Comparison of ENCODE assay signal across 13 cellular contexts in genomic region chr4:158914178-158914577, GRCh38.
DNase-seq lines count a peak whose midpoint lies in the region; ATAC-seq and TF ChIP-seq lines count a peak whose summit lies in the region.
"Had no signal": no experiment of that assay in that cellular context is flagged by ENCODE, and none has a peak within 500 bp of the region (broad histone marks: within the 10 kb centered on the region; RNA-seq: fewer than 3 reads in every experiment).

No MANE protein-coding gene starts in this region.

- ATAC-seq in PC-3 (peak; percentile 88), GM21526 (IDR thresholded peaks at IDR 0.05; ENCODE audit: low FRiP score, unreplicated experiment) (no peak), GM21423 (IDR thresholded peaks at IDR 0.05; ENCODE audit: unreplicated experiment) (no peak), GM19023 (IDR thresholded peaks at IDR 0.05; ENCODE audit: unreplicated experiment) (no peak)

- H3K4me3 ChIP-seq in PC-3 (ENCODE audit: low read length): no peak overlapping the region
- H3K4me3 ChIP-seq: SJCRH30 had no signal

- DNase-seq in AG08396 (ENCODE audit: low spot score) (peak; percentile 65), PC-3 (peak; percentile 79), epithelial cell of prostate (ENCODE audit: low read depth, low spot score) (peak; percentile 20), SW480 (ENCODE audit: low spot score) (no peak)
- DNase-seq: activated CD4-positive, alpha-beta T cell treated with anti-CD3 and anti-CD28 coated beads, Interleukin-2, amount 50 U/mL, for 4 hours; activated naive CD8-positive, alpha-beta T cell treated with anti-CD3 and anti-CD28 coated beads for 36 hours; CD4-positive, CD25-positive, alpha-beta regulatory T cell; NCI-H2171; SJCRH30 had no signal

- H3K9ac ChIP-seq in PC-3 (ENCODE audit: low read length): no peak overlapping the region

- H3K27ac Mint-ChIP-seq in nephron: peak overlapping the region in 2 of 3 experiments; percentile 56 to 60
- H3K27ac Mint-ChIP-seq: activated naive CD8-positive, alpha-beta T cell treated with anti-CD3 and anti-CD28 coated beads for 36 hours; CD4-positive, CD25-positive, alpha-beta regulatory T cell had no signal

- H3K9me2 ChIP-seq in PC-3 (replicated peaks; ENCODE audit: low read length): no peaks in the 10 kb centered on the region

- H3K9me3 Mint-ChIP-seq in nephron: no peaks in the 10 kb centered on the region
- H3K9me3 Mint-ChIP-seq: CD4-positive, CD25-positive, alpha-beta regulatory T cell had no signal

- intact Hi-C loops in PC-3 (cut with micrococcal nuclease): no loop called here

- H3K9me3 ChIP-seq in PC-3 (ENCODE audit: low read length): no peaks in the 10 kb centered on the region
- H3K9me3 ChIP-seq: SJCRH30 had no signal

- peaks cover 3% of the 10 kb centered on the region for H3F3A ChIP-seq in PC-3 (ENCODE audit: low read length, unreplicated experiment)

- no peak overlapping the region for H3K4me3 Mint-ChIP-seq in nephron
- H3K4me3 Mint-ChIP-seq: activated naive CD8-positive, alpha-beta T cell treated with anti-CD3 and anti-CD28 coated beads for 36 hours; CD4-positive, CD25-positive, alpha-beta regulatory T cell had no signal

- POLR2A ChIA-PET in PC-3 (lab: Charles Lee; ENCODE audit: unreplicated experiment): no interaction called here

- no TSS peak for BruUV-seq in PC-3 (replicated peaks; lab: Mats Ljungman, UMichigan)

- H3K4me2 ChIP-seq in PC-3 (ENCODE audit: low read length): no peak overlapping the region

- H3K27me3 ChIP-seq in PC-3 (ENCODE audit: low read length): no peaks in the 10 kb centered on the region
- H3K27me3 ChIP-seq: SJCRH30 had no signal

- H3K4me1 ChIP-seq in PC-3 (ENCODE audit: insufficient read depth, low read length): peaks cover 6% of the 10 kb centered on the region; the same call in 1 of the 2 replicates
- H3K4me1 ChIP-seq: SJCRH30 had no signal

- no peak for TF ChIP-seq CTCF in PC-3 (conservative IDR thresholded peaks at IDR 0.05; ENCODE audit: low read depth, low read length)
- TF ChIP-seq CTCF in nephron (IDR thresholded peaks at IDR 0.05; ENCODE audit: unreplicated experiment in 3 of 3): no peak

- H3K27me3 Mint-ChIP-seq in nephron (ENCODE audit: low read depth): no peaks in the 10 kb centered on the region
- H3K27me3 Mint-ChIP-seq: CD4-positive, CD25-positive, alpha-beta regulatory T cell had no signal

- H3K4me1 Mint-ChIP-seq in nephron: peaks cover 23% of the 10 kb centered on the region
- H3K4me1 Mint-ChIP-seq: CD4-positive, CD25-positive, alpha-beta regulatory T cell had no signal

- H3K27ac ChIP-seq in PC-3 (ENCODE audit: low read length): no peak overlapping the region
- no peak overlapping the region for H3K27ac ChIP-seq in epithelial cell of prostate
- H3K27ac ChIP-seq: SJCRH30 had no signal

- no peaks in the 10 kb centered on the region for H3K36me3 Mint-ChIP-seq in nephron (ENCODE audit: low read depth)
- H3K36me3 Mint-ChIP-seq: CD4-positive, CD25-positive, alpha-beta regulatory T cell had no signal

- no peaks in the 10 kb centered on the region for H3K79me2 ChIP-seq in PC-3 (ENCODE audit: low read length)

- CTCF ChIA-PET in PC-3 (lab: Charles Lee): no interaction called here

- no peak overlapping the region for H2AFZ ChIP-seq in PC-3 (ENCODE audit: low read length)

- H4K20me1 ChIP-seq in PC-3 (ENCODE audit: low read length): no peaks in the 10 kb centered on the region

- no peaks in the 10 kb centered on the region for H3K36me3 ChIP-seq in PC-3 (ENCODE audit: low read depth, low read length)
- H3K36me3 ChIP-seq: SJCRH30 had no signal
